ENCODE assay signal across 1 cellular context in the genomic region with DNA sequence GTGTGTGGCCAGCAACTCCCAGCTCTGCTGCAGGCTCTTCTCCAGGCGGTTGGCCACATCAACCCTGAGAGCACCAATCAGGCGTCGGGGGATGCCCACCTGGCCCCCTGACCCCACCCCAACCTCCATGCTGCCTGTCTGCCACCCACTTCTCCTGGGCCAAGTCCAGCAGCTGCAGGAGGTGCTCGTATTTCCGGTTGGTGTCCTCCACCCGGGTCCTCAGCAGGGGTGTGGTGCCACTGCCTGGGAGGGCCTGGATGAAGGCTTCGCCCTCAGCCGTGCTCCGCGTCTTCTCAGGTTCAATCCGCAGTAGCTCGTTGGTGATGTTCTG.
TF ChIP-seq lines count a peak whose summit lies in the region.

No MANE protein-coding gene starts in this region.

TF ChIP-seq in IMR-90, 13 proteins besides CTCF, POLR2A, EP300 and RAD21 (continued from another document):
- TF ChIP-seq, protein P1, sequence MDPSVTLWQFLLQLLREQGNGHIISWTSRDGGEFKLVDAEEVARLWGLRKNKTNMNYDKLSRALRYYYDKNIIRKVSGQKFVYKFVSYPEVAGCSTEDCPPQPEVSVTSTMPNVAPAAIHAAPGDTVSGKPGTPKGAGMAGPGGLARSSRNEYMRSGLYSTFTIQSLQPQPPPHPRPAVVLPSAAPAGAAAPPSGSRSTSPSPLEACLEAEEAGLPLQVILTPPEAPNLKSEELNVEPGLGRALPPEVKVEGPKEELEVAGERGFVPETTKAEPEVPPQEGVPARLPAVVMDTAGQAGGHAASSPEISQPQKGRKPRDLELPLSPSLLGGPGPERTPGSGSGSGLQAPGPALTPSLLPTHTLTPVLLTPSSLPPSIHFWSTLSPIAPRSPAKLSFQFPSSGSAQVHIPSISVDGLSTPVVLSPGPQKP (IDR thresholded peaks at IDR 0.05; ENCODE audit: borderline replicate concordance, low read depth, low read length) = no peak
- TF ChIP-seq MAZ (IDR thresholded peaks at IDR 0.05; ENCODE audit: borderline replicate concordance, low read depth, low read length) (no peak), CHD1 (IDR thresholded peaks at IDR 0.05; ENCODE audit: low read depth, low read length) (no peak), CEBPB (IDR thresholded peaks at IDR 0.05; ENCODE audit: low read depth, low read length) (no peak)
- TF ChIP-seq, protein P2, sequence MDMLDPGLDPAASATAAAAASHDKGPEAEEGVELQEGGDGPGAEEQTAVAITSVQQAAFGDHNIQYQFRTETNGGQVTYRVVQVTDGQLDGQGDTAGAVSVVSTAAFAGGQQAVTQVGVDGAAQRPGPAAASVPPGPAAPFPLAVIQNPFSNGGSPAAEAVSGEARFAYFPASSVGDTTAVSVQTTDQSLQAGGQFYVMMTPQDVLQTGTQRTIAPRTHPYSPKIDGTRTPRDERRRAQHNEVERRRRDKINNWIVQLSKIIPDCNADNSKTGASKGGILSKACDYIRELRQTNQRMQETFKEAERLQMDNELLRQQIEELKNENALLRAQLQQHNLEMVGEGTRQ (IDR thresholded peaks at IDR 0.05; ENCODE audit: low read depth, low read length) = no peak
